ENCODE assay signal across 22 cellular contexts in genomic region chr5:170693701-170694100, GRCh38.
DNase-seq lines count a peak whose midpoint lies in the region; ATAC-seq and TF ChIP-seq lines count a peak whose summit lies in the region.
"Had no signal": no experiment of that assay in that cellular context is flagged by ENCODE, and none has a peak within 500 bp of the region (broad histone marks: within the 10 kb centered on the region; RNA-seq: fewer than 3 reads in every experiment).

No MANE protein-coding gene starts in this region.

- TF ChIP-seq CTCF in HEK293 (tag by site-specific recombination; IDR thresholded peaks at IDR 0.05): no peak

- H3K27ac ChIP-seq in HEK293 (ENCODE audit: extremely low read depth, low read depth, low read length): no peak overlapping the region
- H3K27ac ChIP-seq: BLaER1, GM23248, SJSA1 had no signal

- POLR2A ChIA-PET in HEK293 (lab: Yijun Ruan, JAX): no interaction called here

- no peak overlapping the region for H3K4me3 ChIP-seq in HEK293 (ENCODE audit: low read depth, low read length)
- H3K4me3 ChIP-seq: BLaER1, GM23248, SJSA1 had no signal

- H3K4me1 ChIP-seq in HEK293 (ENCODE audit: control insufficient read depth, insufficient read depth, low read length): no peaks in the 10 kb centered on the region
- H3K4me1 ChIP-seq: BLaER1, SJSA1 had no signal

- H3K36me3 ChIP-seq in HEK293 (ENCODE audit: control insufficient read depth in 2 of 2, insufficient read depth in 1 of 2, low read length in 2 of 2): no peaks in the 10 kb centered on the region
- H3K36me3 ChIP-seq: BLaER1, SJSA1 had no signal

- ATAC-seq in HG03521 (IDR thresholded peaks at IDR 0.05; ENCODE audit: unreplicated experiment): no peak
- ATAC-seq: HCT116, Right ventricle myocardium inferior had no signal

- DNase-seq in astrocyte of the hippocampus (ENCODE audit: low read depth, low spot score) (peak; percentile 5), iPS-NIHi7 (ENCODE audit: extremely low spot score) (peak; percentile 66), medulla oblongata (ENCODE audit: extremely low spot score) (no peak), NCI-H2227 treated with DMSO at 0.1 percent for 48 hours (lab: John Stamatoyannopoulos, UW) (no peak), mesenteric fat pad (ENCODE audit: low spot score) (no peak)
- DNase-seq: CD4-positive, alpha-beta T cell; COR-L47; DMS79; GM23248; Karpas-422; NCI-H1694; NCI-H2081 treated with DMSO at 0.1 percent for 48 hours; NCI-H2171 treated with DMSO at 0.1 percent for 48 hours; NCI-H446; NCI-H526; OCI-M1 had no signal

- CTCF ChIA-PET in HEK293 (lab: Yijun Ruan, JAX): interaction anchor here (0.5 to 3.7 kb wide), 2 partner anchors 32 to 52 kb away, joined by 4 to 10 read pairs; no protein-coding TSS in a partner anchor

- no peaks in the 10 kb centered on the region for H3K9me3 ChIP-seq in HEK293 (ENCODE audit: control insufficient read depth, insufficient read depth, low read depth, low read length)
- H3K9me3 ChIP-seq: BLaER1, SJSA1 had no signal

TF ChIP-seq in HEK293, 187 proteins besides CTCF, POLR2A, EP300 and RAD21:
- no peak for TF ChIP-seq ZNF664 (tag by site-specific recombination; IDR thresholded peaks at IDR 0.05)
- TF ChIP-seq, protein P1, sequence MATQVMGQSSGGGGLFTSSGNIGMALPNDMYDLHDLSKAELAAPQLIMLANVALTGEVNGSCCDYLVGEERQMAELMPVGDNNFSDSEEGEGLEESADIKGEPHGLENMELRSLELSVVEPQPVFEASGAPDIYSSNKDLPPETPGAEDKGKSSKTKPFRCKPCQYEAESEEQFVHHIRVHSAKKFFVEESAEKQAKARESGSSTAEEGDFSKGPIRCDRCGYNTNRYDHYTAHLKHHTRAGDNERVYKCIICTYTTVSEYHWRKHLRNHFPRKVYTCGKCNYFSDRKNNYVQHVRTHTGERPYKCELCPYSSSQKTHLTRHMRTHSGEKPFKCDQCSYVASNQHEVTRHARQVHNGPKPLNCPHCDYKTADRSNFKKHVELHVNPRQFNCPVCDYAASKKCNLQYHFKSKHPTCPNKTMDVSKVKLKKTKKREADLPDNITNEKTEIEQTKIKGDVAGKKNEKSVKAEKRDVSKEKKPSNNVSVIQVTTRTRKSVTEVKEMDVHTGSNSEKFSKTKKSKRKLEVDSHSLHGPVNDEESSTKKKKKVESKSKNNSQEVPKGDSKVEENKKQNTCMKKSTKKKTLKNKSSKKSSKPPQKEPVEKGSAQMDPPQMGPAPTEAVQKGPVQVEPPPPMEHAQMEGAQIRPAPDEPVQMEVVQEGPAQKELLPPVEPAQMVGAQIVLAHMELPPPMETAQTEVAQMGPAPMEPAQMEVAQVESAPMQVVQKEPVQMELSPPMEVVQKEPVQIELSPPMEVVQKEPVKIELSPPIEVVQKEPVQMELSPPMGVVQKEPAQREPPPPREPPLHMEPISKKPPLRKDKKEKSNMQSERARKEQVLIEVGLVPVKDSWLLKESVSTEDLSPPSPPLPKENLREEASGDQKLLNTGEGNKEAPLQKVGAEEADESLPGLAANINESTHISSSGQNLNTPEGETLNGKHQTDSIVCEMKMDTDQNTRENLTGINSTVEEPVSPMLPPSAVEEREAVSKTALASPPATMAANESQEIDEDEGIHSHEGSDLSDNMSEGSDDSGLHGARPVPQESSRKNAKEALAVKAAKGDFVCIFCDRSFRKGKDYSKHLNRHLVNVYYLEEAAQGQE (tag by site-specific recombination; IDR thresholded peaks at IDR 0.05): peak; percentile 72; the same call in 1 of the 2 replicates
TF ChIP-seq in HEK293: peak in this region for 1.

Comparison
In these comparisons a context has a peak if more than half of its experiments do, and no peak if none do; other contexts are left out.
1. DNase-seq: peak in astrocyte of the hippocampus (single experiment) and iPS-NIHi7 (single experiment); none in medulla oblongata (single experiment), NCI-H2227 treated with DMSO at 0.1 percent for 48 hours (single experiment) and mesenteric fat pad (single experiment).